ENCODE assay signal across 12 cellular contexts in the genomic region with DNA sequence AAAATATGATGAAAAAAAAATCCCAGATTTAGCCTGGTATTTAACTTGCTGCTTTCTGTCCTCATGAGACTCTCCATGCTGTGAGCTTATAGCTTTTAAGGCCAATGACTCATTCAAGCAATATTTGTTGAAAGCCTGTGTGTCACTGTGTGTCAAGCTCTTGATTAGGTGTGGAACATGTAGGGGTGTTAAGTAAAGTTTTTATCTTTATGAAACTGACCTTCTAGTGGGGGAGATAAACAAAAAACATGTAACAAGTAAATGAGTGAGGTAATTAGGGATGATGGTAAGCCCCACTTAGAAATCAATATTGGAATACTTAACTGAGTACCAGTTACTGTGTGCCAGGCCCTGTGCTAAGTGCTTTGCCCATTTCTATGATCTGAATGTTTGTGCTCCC. TPM values are rescaled to one million over a fixed set of nuclear protein-coding genes. Genes with fewer than 3 reads are reported as not detected.
DNase-seq lines count a peak whose midpoint lies in the region; ATAC-seq, FAIRE-seq and TF ChIP-seq lines count a peak whose summit lies in the region.
"Had no signal": no experiment of that assay in that cellular context is flagged by ENCODE, and none has a peak within 500 bp of the region (broad histone marks: within the 10 kb centered on the region; RNA-seq: fewer than 3 reads in every experiment).

No MANE protein-coding gene starts in this region.

- H3K27me3 ChIP-seq in K562 (ENCODE audit: control insufficient read depth in 2 of 2, insufficient read depth in 2 of 2, low read length in 2 of 2), result no peaks in the 10 kb centered on the region; a peak in 2 of 5 replicates

- H3K4me3 ChIP-seq in AG10803 (ENCODE audit: low read length) (no peak overlapping the region), K562 (no peak overlapping the region)

- BruUV-seq in K562 (replicated peaks; lab: Mats Ljungman, UMichigan), result no TSS peak

- CTCF ChIA-PET in K562 (lab: Yijun Ruan, JAX; ENCODE audit: low intra/inter-chr PET ratio), result no interaction called here

- TF ChIP-seq POLR2A in K562 (conservative IDR thresholded peaks at IDR 0.05) (no peak), erythroblast (IDR thresholded peaks at IDR 0.05; ENCODE audit: low read length) (no peak)

- no peak overlapping the region for H3K9ac ChIP-seq in K562 (ENCODE audit: insufficient read depth in 1 of 2, low read depth in 2 of 2, low read length in 2 of 2)

- no peaks in the 10 kb centered on the region for H3K9me3 ChIP-seq in K562 (replicated peaks; ENCODE audit: control insufficient read depth, insufficient read depth, low read depth, low read length)

- TF ChIP-seq RAD21 in K562 (CRISPR knock-in tag; conservative IDR thresholded peaks at IDR 0.05 in 1 of 2, IDR thresholded peaks at IDR 0.05 in 1 of 2), result no peak

- no peak overlapping the region for H3K27ac ChIP-seq in K562 (ENCODE audit: extremely low read depth, low read depth, low read length)
- H3K27ac ChIP-seq: VCaP had no signal

- POLR2A ChIA-PET in K562 (lab: Yijun Ruan, JAX), result no interaction called here

- H3K79me2 ChIP-seq in K562 (ENCODE audit: control insufficient read depth, insufficient read depth, low read length), result no peaks in the 10 kb centered on the region

- TF ChIP-seq CTCF in AG10803 (conservative IDR thresholded peaks at IDR 0.05; ENCODE audit: low read length) (no peak), K562 (IDR thresholded peaks at IDR 0.05 in 2 of 3, conservative IDR thresholded peaks at IDR 0.05 in 1 of 3; ENCODE audit: insufficient read depth in 2 of 3, low read depth in 1 of 3, low read length in 3 of 3) (no peak)

- no peak overlapping the region for H2AFZ ChIP-seq in K562 (ENCODE audit: low read depth, low read length)

- no peak for FAIRE-seq in K562 (lab: Jason Lieb, UNC)
- FAIRE-seq: frontal cortex had no signal

- H4K20me1 ChIP-seq in K562 (replicated peaks; ENCODE audit: control insufficient read depth, insufficient read depth, low read length), result no peaks in the 10 kb centered on the region

- DNase-seq in AG10803 (ENCODE audit: low read depth) (peak; percentile 76), HT-29 (ENCODE audit: low spot score) (peak; percentile 36), K562 (ENCODE audit: extremely low read depth in 1 of 4, low spot score in 3 of 4) (peak in 1 of 4 experiments; percentile 8), kidney glomerular epithelial cell (lab: John Stamatoyannopoulos, UW) (peak; percentile 56), erythroblast (lab: John Stamatoyannopoulos, UW) (no peak)
- DNase-seq: COR-L47 had no signal

- TF ChIP-seq EP300 in K562 (IDR thresholded peaks at IDR 0.05; ENCODE audit: low read length), result no peak

- no peaks in the 10 kb centered on the region for H3K9me1 ChIP-seq in K562 (ENCODE audit: control insufficient read depth, insufficient read depth, low read length)

- H3K4me1 ChIP-seq in K562 (replicated peaks in 1 of 2; ENCODE audit: control insufficient read depth in 2 of 2, insufficient read depth in 2 of 2, low read length in 2 of 2), result no peaks in the 10 kb centered on the region; a peak in 1 of 5 replicates

- intact Hi-C loops in K562 (cut with micrococcal nuclease), result loop anchor here (5.0 kb wide), 1 partner anchor 48 kb away; no protein-coding TSS in a partner anchor

- H3K36me3 ChIP-seq in K562 (ENCODE audit: control insufficient read depth, insufficient read depth, low read length), result no peaks in the 10 kb centered on the region

- ATAC-seq in K562, result 0 out of 3 replicates have a peak, but pooled peaks have one; percentile 28
- no peak for ATAC-seq in GM18519 (IDR thresholded peaks at IDR 0.05; ENCODE audit: low FRiP score, unreplicated experiment)
- ATAC-seq in GM19328 (IDR thresholded peaks at IDR 0.05; ENCODE audit: unreplicated experiment), result no peak
- ATAC-seq in HG03354 (IDR thresholded peaks at IDR 0.05; ENCODE audit: poor library complexity, severe bottlenecking, unreplicated experiment), result no peak
- ATAC-seq: natural killer cell treated with Interleukin-12 subunit alpha and Interleukin-12 subunit beta and Interleukin-15 and Interleukin-18, amount 100 ng/mL, for 72 hours had no signal

- no peak overlapping the region for H3K4me2 ChIP-seq in K562 (ENCODE audit: insufficient read depth, low read length)

- in situ Hi-C loops in K562 (cut with MboI), result no loop called here

TF ChIP-seq in K562, 482 proteins besides CTCF, POLR2A, EP300 and RAD21 (continues in another document):
- TF ChIP-seq TFAM (CRISPR knock-in tag; conservative IDR thresholded peaks at IDR 0.05) (no peak), POLR2H (tag; IDR thresholded peaks at IDR 0.05; ENCODE audit: low read depth) (no peak), DACH1 (IDR thresholded peaks at IDR 0.05; ENCODE audit: partially characterized antibody) (no peak), SETDB1 (IDR thresholded peaks at IDR 0.05; ENCODE audit: low read length) (no peak), GABPA (tag; conservative IDR thresholded peaks at IDR 0.05; ENCODE audit: low read depth) (no peak), ARID1B (IDR thresholded peaks at IDR 0.05) (peak; percentile 34; the same call in 1 of the 2 replicates), EGR1 (conservative IDR thresholded peaks at IDR 0.05) (no peak), SMARCA4 (IDR thresholded peaks at IDR 0.05) (0 out of 2 replicates have a peak, but pooled peaks have one; percentile 20), BRF1 (IDR thresholded peaks at IDR 0.05; ENCODE audit: borderline replicate concordance, extremely low read depth, insufficient read length) (no peak), ZNF507 (tag; conservative IDR thresholded peaks at IDR 0.05) (no peak), MECOM (CRISPR knock-in tag; IDR thresholded peaks at IDR 0.05) (no peak), TAL1 (IDR thresholded peaks at IDR 0.05) (0 out of 2 replicates have a peak, but pooled peaks have one; percentile 6), TEAD2 (tag; IDR thresholded peaks at IDR 0.05) (no peak)
- TF ChIP-seq, protein P1, sequence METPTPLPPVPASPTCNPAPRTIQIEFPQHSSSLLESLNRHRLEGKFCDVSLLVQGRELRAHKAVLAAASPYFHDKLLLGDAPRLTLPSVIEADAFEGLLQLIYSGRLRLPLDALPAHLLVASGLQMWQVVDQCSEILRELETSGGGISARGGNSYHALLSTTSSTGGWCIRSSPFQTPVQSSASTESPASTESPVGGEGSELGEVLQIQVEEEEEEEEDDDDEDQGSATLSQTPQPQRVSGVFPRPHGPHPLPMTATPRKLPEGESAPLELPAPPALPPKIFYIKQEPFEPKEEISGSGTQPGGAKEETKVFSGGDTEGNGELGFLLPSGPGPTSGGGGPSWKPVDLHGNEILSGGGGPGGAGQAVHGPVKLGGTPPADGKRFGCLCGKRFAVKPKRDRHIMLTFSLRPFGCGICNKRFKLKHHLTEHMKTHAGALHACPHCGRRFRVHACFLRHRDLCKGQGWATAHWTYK (CRISPR knock-in tag; IDR thresholded peaks at IDR 0.05), result no peak
- TF ChIP-seq, protein P2, sequence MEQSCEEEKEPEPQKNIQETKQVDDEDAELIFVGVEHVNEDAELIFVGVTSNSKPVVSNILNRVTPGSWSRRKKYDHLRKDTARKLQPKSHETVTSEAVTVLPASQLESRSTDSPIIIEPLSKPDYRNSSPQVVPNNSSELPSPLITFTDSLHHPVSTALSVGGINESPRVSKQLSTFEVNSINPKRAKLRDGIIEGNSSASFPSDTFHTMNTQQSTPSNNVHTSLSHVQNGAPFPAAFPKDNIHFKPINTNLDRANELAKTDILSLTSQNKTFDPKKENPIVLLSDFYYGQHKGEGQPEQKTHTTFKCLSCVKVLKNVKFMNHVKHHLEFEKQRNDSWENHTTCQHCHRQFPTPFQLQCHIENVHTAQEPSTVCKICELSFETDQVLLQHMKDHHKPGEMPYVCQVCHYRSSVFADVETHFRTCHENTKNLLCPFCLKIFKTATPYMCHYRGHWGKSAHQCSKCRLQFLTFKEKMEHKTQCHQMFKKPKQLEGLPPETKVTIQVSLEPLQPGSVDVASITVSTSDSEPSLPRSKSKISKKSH (CRISPR knock-in tag; IDR thresholded peaks at IDR 0.05), result no peak
- TF ChIP-seq, protein P3, sequence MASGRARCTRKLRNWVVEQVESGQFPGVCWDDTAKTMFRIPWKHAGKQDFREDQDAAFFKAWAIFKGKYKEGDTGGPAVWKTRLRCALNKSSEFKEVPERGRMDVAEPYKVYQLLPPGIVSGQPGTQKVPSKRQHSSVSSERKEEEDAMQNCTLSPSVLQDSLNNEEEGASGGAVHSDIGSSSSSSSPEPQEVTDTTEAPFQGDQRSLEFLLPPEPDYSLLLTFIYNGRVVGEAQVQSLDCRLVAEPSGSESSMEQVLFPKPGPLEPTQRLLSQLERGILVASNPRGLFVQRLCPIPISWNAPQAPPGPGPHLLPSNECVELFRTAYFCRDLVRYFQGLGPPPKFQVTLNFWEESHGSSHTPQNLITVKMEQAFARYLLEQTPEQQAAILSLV (tag; IDR thresholded peaks at IDR 0.05), result no peak

RNA-seq across cellular contexts. Expression of a gene that starts 44.8 kb away (rescaled TPM):
- 0.29 TPM in 1 of 2 replicates, not detected in the other for total RNA-seq in HT-29 (2014; rRNA removed; shearing (Covaris generic))
- total RNA-seq in K562 (2011; cell fraction: chromatin; rRNA removed; ENCODE audit: low replicate concordance), result not detected in 2 replicates
- not detected in 2 replicates for total RNA-seq in K562 (2011; cell fraction: nucleolus; rRNA removed)
- not detected in 2 replicates for total RNA-seq in K562 (2011; cell fraction: nucleoplasm; rRNA removed)
- not detected in 2 replicates for total RNA-seq in K562 (2014; rRNA removed)
- total RNA-seq in K562 (2014; rRNA removed; fragmentation: Illumina TruSeq; extraction: Trizol), result not detected in 2 replicates
- total RNA-seq in K562 (2015; rRNA removed; fragmentation: Illumina TruSeq; extraction: Trizol), result not detected in 2 replicates
- total RNA-seq in K562 (2021), result not detected in 2 replicates
- polyA plus RNA-seq in K562 (2011; rRNA removed), result not detected in 2 replicates
- polyA plus RNA-seq in K562 (2011; cell fraction: cytosol; rRNA removed), result not detected in 2 replicates
- polyA plus RNA-seq in K562 (2011; cell fraction: nucleus; rRNA removed), result not detected in 2 replicates
- not detected in 2 replicates for polyA plus RNA-seq in K562 (2012)
- not detected in 2 replicates for polyA plus RNA-seq in K562 (2014; fragmentation: Illumina TruSeq; extraction: Trizol)
- polyA plus RNA-seq in K562 (2014; fragmentation: Nextera tagmentation; extraction: Ambion mirVana), result not detected
- not detected in 2 replicates for polyA plus RNA-seq in K562 (2014; rRNA removed)
- not detected in 2 replicates for polyA minus RNA-seq in K562 (2011; rRNA and poly(A)+ RNA removed)
- not detected in 2 replicates for polyA minus RNA-seq in K562 (2011; cell fraction: cytosol; rRNA and poly(A)+ RNA removed)
- polyA minus RNA-seq in K562 (2011; cell fraction: nucleus; rRNA and poly(A)+ RNA removed), result not detected in 2 replicates
- total RNA-seq: frontal cortex; natural killer cell treated with Interleukin-12 subunit alpha and Interleukin-12 subunit beta and Interleukin-15 and Interleukin-18, amount 100 ng/mL, for 72 hours had no signal

Comparison
In these comparisons a context has a peak if more than half of its experiments do, and no peak if none do; other contexts are left out.
1. DNase-seq: peak in AG10803 (single experiment), HT-29 (single experiment) and kidney glomerular epithelial cell (single experiment); none in erythroblast (0 of 2).